1 cellular context compared by ENCODE assay signal in genomic region chr16:90000733-90001427, GRCh38.
TF ChIP-seq lines count a peak whose summit lies in the region.

No MANE protein-coding gene starts in this region.

TF ChIP-seq in GM23338, 12 proteins besides CTCF, POLR2A, EP300 and RAD21 (continued from another document):
- TF ChIP-seq, protein P1, sequence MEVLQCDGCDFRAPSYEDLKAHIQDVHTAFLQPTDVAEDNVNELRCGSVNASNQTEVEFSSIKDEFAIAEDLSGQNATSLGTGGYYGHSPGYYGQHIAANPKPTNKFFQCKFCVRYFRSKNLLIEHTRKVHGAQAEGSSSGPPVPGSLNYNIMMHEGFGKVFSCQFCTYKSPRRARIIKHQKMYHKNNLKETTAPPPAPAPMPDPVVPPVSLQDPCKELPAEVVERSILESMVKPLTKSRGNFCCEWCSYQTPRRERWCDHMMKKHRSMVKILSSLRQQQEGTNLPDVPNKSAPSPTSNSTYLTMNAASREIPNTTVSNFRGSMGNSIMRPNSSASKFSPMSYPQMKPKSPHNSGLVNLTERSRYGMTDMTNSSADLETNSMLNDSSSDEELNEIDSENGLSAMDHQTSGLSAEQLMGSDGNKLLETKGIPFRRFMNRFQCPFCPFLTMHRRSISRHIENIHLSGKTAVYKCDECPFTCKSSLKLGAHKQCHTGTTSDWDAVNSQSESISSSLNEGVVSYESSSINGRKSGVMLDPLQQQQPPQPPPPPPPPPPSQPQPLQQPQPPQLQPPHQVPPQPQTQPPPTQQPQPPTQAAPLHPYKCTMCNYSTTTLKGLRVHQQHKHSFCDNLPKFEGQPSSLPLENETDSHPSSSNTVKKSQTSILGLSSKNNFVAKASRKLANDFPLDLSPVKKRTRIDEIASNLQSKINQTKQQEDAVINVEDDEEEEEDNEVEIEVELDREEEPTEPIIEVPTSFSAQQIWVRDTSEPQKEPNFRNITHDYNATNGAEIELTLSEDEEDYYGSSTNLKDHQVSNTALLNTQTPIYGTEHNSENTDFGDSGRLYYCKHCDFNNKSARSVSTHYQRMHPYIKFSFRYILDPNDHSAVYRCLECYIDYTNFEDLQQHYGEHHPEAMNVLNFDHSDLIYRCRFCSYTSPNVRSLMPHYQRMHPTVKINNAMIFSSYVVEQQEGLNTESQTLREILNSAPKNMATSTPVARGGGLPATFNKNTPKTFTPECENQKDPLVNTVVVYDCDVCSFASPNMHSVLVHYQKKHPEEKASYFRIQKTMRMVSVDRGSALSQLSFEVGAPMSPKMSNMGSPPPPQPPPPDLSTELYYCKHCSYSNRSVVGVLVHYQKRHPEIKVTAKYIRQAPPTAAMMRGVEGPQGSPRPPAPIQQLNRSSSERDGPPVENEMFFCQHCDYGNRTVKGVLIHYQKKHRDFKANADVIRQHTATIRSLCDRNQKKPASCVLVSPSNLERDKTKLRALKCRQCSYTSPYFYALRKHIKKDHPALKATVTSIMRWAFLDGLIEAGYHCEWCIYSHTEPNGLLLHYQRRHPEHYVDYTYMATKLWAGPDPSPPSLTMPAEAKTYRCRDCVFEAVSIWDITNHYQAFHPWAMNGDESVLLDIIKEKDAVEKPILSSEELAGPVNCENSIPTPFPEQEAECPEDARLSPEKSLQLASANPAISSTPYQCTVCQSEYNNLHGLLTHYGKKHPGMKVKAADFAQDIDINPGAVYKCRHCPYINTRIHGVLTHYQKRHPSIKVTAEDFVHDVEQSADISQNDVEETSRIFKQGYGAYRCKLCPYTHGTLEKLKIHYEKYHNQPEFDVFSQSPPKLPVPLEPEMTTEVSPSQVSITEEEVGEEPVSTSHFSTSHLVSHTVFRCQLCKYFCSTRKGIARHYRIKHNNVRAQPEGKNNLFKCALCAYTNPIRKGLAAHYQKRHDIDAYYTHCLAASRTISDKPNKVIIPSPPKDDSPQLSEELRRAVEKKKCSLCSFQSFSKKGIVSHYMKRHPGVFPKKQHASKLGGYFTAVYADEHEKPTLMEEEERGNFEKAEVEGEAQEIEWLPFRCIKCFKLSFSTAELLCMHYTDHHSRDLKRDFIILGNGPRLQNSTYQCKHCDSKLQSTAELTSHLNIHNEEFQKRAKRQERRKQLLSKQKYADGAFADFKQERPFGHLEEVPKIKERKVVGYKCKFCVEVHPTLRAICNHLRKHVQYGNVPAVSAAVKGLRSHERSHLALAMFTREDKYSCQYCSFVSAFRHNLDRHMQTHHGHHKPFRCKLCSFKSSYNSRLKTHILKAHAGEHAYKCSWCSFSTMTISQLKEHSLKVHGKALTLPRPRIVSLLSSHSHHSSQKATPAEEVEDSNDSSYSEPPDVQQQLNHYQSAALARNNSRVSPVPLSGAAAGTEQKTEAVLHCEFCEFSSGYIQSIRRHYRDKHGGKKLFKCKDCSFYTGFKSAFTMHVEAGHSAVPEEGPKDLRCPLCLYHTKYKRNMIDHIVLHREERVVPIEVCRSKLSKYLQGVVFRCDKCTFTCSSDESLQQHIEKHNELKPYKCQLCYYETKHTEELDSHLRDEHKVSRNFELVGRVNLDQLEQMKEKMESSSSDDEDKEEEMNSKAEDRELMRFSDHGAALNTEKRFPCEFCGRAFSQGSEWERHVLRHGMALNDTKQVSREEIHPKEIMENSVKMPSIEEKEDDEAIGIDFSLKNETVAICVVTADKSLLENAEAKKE (CRISPR knock-in tag; IDR thresholded peaks at IDR 0.05), result no peak
- TF ChIP-seq EZH2 (IDR thresholded peaks at IDR 0.05; ENCODE audit: low read depth, unreplicated experiment), result no peak
- TF ChIP-seq EZH2phosphoT487 (IDR thresholded peaks at IDR 0.05; ENCODE audit: unreplicated experiment), result no peak
